ENCODE assay signal across 16 cellular contexts in genomic region chr10:70943806-70944466, GRCh38. TPM values are rescaled to one million over a fixed set of nuclear protein-coding genes. Genes with fewer than 3 reads are reported as not detected.
DNase-seq lines count a peak whose midpoint lies in the region; ATAC-seq and TF ChIP-seq lines count a peak whose summit lies in the region.
"Had no signal": no experiment of that assay in that cellular context is flagged by ENCODE, and none has a peak within 500 bp of the region (broad histone marks: within the 10 kb centered on the region; RNA-seq: fewer than 3 reads in every experiment).

No MANE protein-coding gene starts in this region.

- H3K36me3 Mint-ChIP-seq in activated CD8-positive, alpha-beta T cell treated with anti-CD3 and anti-CD28 coated beads for 36 hours (ENCODE audit: low read depth): no peaks in the 10 kb centered on the region
- H3K36me3 Mint-ChIP-seq: CD4-positive, alpha-beta memory T cell had no signal

- H3K4me1 Mint-ChIP-seq in activated CD8-positive, alpha-beta T cell treated with anti-CD3 and anti-CD28 coated beads for 36 hours (ENCODE audit: low read depth): no peaks in the 10 kb centered on the region
- H3K4me1 Mint-ChIP-seq: CD4-positive, alpha-beta memory T cell had no signal

- intact Hi-C loops in heart right ventricle (cut with DNase I) (no loop called here), right cardiac atrium (cut with DNase I) (no loop called here)
- intact Hi-C loops in activated CD8-positive, alpha-beta T cell treated with anti-CD3 and anti-CD28 coated beads for 36 hours (cut with micrococcal nuclease): no loop called here

- TF ChIP-seq CTCF in WERI-Rb-1 (IDR thresholded peaks at IDR 0.05; ENCODE audit: low read depth, low read length) (no peak), heart right ventricle (IDR thresholded peaks at IDR 0.05) (no peak)
- TF ChIP-seq CTCF in activated CD8-positive, alpha-beta T cell treated with anti-CD3 and anti-CD28 coated beads for 36 hours (IDR thresholded peaks at IDR 0.05): no peak

- DNase-seq in WERI-Rb-1 (no peak), heart right ventricle (peak; percentile 41 to 44), right cardiac atrium (peak in 1 of 3 donors; percentile 71)
- DNase-seq in activated CD8-positive, alpha-beta T cell treated with anti-CD3 and anti-CD28 coated beads for 36 hours: no peak
- DNase-seq: BE2C; CD4-positive, alpha-beta memory T cell; DMS79; H7 had no signal

- no peak overlapping the region for H3K4me3 Mint-ChIP-seq in activated CD8-positive, alpha-beta T cell treated with anti-CD3 and anti-CD28 coated beads for 36 hours
- H3K4me3 Mint-ChIP-seq: CD4-positive, alpha-beta memory T cell; GM23338 had no signal

- CTCF ChIA-PET in activated CD8-positive, alpha-beta T cell treated with anti-CD3 and anti-CD28 coated beads for 36 hours (lab: Charles Lee): interaction anchor here (2.8 kb wide), 1 partner anchor 18 kb away, joined by 18 read pairs; no protein-coding TSS in a partner anchor

- H3K4me1 ChIP-seq in heart right ventricle: peaks cover 0 to 41% (median 17%) of the 10 kb centered on the region in 9 donors
- H3K4me1 ChIP-seq in right cardiac atrium (ENCODE audit: control insufficient read depth, insufficient read depth, low read length): no peaks in the 10 kb centered on the region
- peaks cover 24 to 40% (median 37%) of the 10 kb centered on the region in 3 donors for H3K4me1 ChIP-seq in skeletal muscle tissue (ENCODE audit: control insufficient read depth in 3 of 3, insufficient read depth in 3 of 3, low read length in 3 of 3)
- H3K4me1 ChIP-seq: A549 had no signal

- no peaks in the 10 kb centered on the region for H3K9me3 Mint-ChIP-seq in activated CD8-positive, alpha-beta T cell treated with anti-CD3 and anti-CD28 coated beads for 36 hours
- H3K9me3 Mint-ChIP-seq: CD4-positive, alpha-beta memory T cell; GM23338 had no signal

- H3K27me3 ChIP-seq in WERI-Rb-1 (ENCODE audit: insufficient read depth, low read depth, severe bottlenecking) (no peaks in the 10 kb centered on the region), heart right ventricle (no peaks in the 10 kb centered on the region), right cardiac atrium (ENCODE audit: control insufficient read depth, insufficient read depth) (no peaks in the 10 kb centered on the region), skeletal muscle tissue (ENCODE audit: control insufficient read depth in 3 of 3, insufficient read depth in 3 of 3, low read length in 3 of 3) (peaks cover 0 to 13% (median 8%) of the 10 kb centered on the region in 3 donors)
- H3K27me3 ChIP-seq: BE2C had no signal

- H3K36me3 ChIP-seq in WERI-Rb-1: no peaks in the 10 kb centered on the region
- H3K36me3 ChIP-seq in heart right ventricle: no peaks in the 10 kb centered on the region
- H3K36me3 ChIP-seq in skeletal muscle tissue (ENCODE audit: control insufficient read depth in 3 of 3, insufficient read depth in 3 of 3, low read length in 3 of 3): no peaks in the 10 kb centered on the region
- H3K36me3 ChIP-seq: BE2C had no signal

- H3K9me3 ChIP-seq in WERI-Rb-1 (ENCODE audit: severe bottlenecking) (no peaks in the 10 kb centered on the region), heart right ventricle (no peaks in the 10 kb centered on the region), right cardiac atrium (ENCODE audit: control insufficient read depth, low read length) (no peaks in the 10 kb centered on the region), skeletal muscle tissue (ENCODE audit: control insufficient read depth in 3 of 3, low read length in 3 of 3) (no peaks in the 10 kb centered on the region)
- H3K9me3 ChIP-seq: A549, BE2C had no signal

- peak overlapping the region in 2 of 3 donors; percentile 57 to 60 for H3K9ac ChIP-seq in skeletal muscle tissue (ENCODE audit: low read depth in 1 of 3, low read length in 3 of 3)

- POLR2A ChIA-PET in activated CD8-positive, alpha-beta T cell treated with anti-CD3 and anti-CD28 coated beads for 36 hours (lab: Charles Lee): no interaction called here

- H3K27me3 Mint-ChIP-seq in activated CD8-positive, alpha-beta T cell treated with anti-CD3 and anti-CD28 coated beads for 36 hours: no peaks in the 10 kb centered on the region

- H3K27ac ChIP-seq in WERI-Rb-1: peak overlapping the region; percentile 44
- H3K27ac ChIP-seq in heart right ventricle: peak overlapping the region in 7 of 10 donors; percentile 20 to 56 (median 37)
- peak overlapping the region; percentile 47 for H3K27ac ChIP-seq in right cardiac atrium (ENCODE audit: low read length)
- H3K27ac ChIP-seq in skeletal muscle tissue (ENCODE audit: low read depth, low read length): no peak overlapping the region
- H3K27ac ChIP-seq: A549, C4-2B had no signal

- ATAC-seq in heart right ventricle (peak in 7 of 8 donors; percentile 28 to 79 (median 65)), right cardiac atrium (peak; percentile 47 to 67), HG02610 (IDR thresholded peaks at IDR 0.05; ENCODE audit: unreplicated experiment) (no peak), GM18520 (IDR thresholded peaks at IDR 0.05; ENCODE audit: unreplicated experiment) (no peak)
- no peak for ATAC-seq in activated CD8-positive, alpha-beta T cell treated with anti-CD3 and anti-CD28 coated beads for 36 hours
- ATAC-seq: A549, GM12878, GM23338, HepG2 had no signal

- H3K27ac Mint-ChIP-seq in activated CD8-positive, alpha-beta T cell treated with anti-CD3 and anti-CD28 coated beads for 36 hours: no peak overlapping the region
- H3K27ac Mint-ChIP-seq: GM23338 had no signal

- no peak overlapping the region for H3K4me3 ChIP-seq in WERI-Rb-1 (ENCODE audit: low read depth, low read length)
- no peak overlapping the region for H3K4me3 ChIP-seq in heart right ventricle
- H3K4me3 ChIP-seq in right cardiac atrium (ENCODE audit: low read length): no peak overlapping the region
- H3K4me3 ChIP-seq in skeletal muscle tissue (ENCODE audit: low read length in 3 of 3): peak overlapping the region in 1 of 3 donors; percentile 46
- H3K4me3 ChIP-seq: A549, GM12878, GM23338 had no signal

- 46 to 62% methylated on average over 15 of the region's 15 CpGs for WGBS in heart right ventricle, 2 donors
- 58% methylated on average over 15 of the region's 15 CpGs for WGBS in right cardiac atrium

RNA-seq across cellular contexts. Expression of gene PCBD1, which starts 55.6 kb away (rescaled TPM):
- 100 to 1,000 TPM; 122 to 179 (median 144) TPM for total RNA-seq in heart right ventricle
- 100 to 1,000 TPM; 116 to 118 TPM for polyA plus RNA-seq in heart right ventricle
- total RNA-seq in right cardiac atrium: 100 to 1,000 TPM; 102 to 141 (median 134) TPM
- 216 TPM for polyA plus RNA-seq in right cardiac atrium
- 34.4 TPM for total RNA-seq in skeletal muscle tissue
- total RNA-seq in activated CD8-positive, alpha-beta T cell treated with anti-CD3 and anti-CD28 coated beads for 36 hours: 10 to 100 TPM; 40.0 to 41.5 TPM

Comparison
In these comparisons a context has a peak if more than half of its experiments do, and no peak if none do; other contexts are left out.
1. DNase-seq: peak in heart right ventricle (2 of 2); none in WERI-Rb-1 (single experiment) and activated CD8-positive, alpha-beta T cell treated with anti-CD3 and anti-CD28 coated beads for 36 hours (single experiment).
2. ATAC-seq: peak in heart right ventricle (7 of 8) and right cardiac atrium (2 of 2); none in activated CD8-positive, alpha-beta T cell treated with anti-CD3 and anti-CD28 coated beads for 36 hours (single experiment), HG02610 (single experiment) and GM18520 (single experiment).